In genomic region chr1:120880056-120880455, GRCh38 we compare ENCODE assay signal across 6 cellular contexts. TPM values are rescaled to one million over a fixed set of nuclear protein-coding genes. Genes with fewer than 3 reads are reported as not detected.
"Had no signal": no experiment of that assay in that cellular context is flagged by ENCODE, and none has a peak within 500 bp of the region (broad histone marks: within the 10 kb centered on the region; RNA-seq: fewer than 3 reads in every experiment).

No MANE protein-coding gene starts in this region.

RNA-seq across cellular contexts. Expression of gene PPIAL4A, which starts 9.5 kb away (rescaled TPM):
- total RNA-seq: activated CD4-positive, alpha-beta T cell treated with anti-CD3 and anti-CD28 coated beads, Interleukin-2, amount 10 ng/mL, durations not matched to agents 24 days and 14 days; activated CD8-positive, alpha-beta T cell treated with anti-CD3 and anti-CD28 coated beads, Interleukin-2, amount 10 ng/mL, durations not matched to agents 7 days and 5 days; MCF 10A; SJCRH30; T-helper 1 cell treated with Interleukin-12 subunit alpha and Interleukin-12 subunit beta and Interleukin-4 antibody, amounts not matched to agents 30 ng/mL and 1 ng/mL, for 36 hours; T-helper 2 cell treated with Interferon-gamma antibody and Interleukin-4, amounts not matched to agents 100 ng/mL and 5 ng/mL, for 36 hours had no signal
